In genomic region chr7:129832701-129833227, GRCh38 we compare ENCODE assay signal across 24 cellular contexts.
DNase-seq lines count a peak whose midpoint lies in the region; ATAC-seq, FAIRE-seq and TF ChIP-seq lines count a peak whose summit lies in the region.
"Had no signal": no experiment of that assay in that cellular context is flagged by ENCODE, and none has a peak within 500 bp of the region (broad histone marks: within the 10 kb centered on the region; RNA-seq: fewer than 3 reads in every experiment).

No MANE protein-coding gene starts in this region.

- no peaks in the 10 kb centered on the region for H3K36me3 ChIP-seq in K562 (ENCODE audit: control insufficient read depth, insufficient read depth, low read length)
- H3K36me3 ChIP-seq: prostate gland had no signal

- no peak overlapping the region for H3K4me2 ChIP-seq in K562 (ENCODE audit: insufficient read depth, low read length)
- H3K4me2 ChIP-seq: KMS-11 had no signal

- intact Hi-C loops in K562 (cut with micrococcal nuclease), result loop anchor here (2.0 kb wide), 1 partner anchor 14 kb away; no protein-coding TSS in a partner anchor

- H3K27ac ChIP-seq in K562 (ENCODE audit: extremely low read depth, low read depth, low read length), result no peak overlapping the region
- H3K27ac ChIP-seq: KMS-11, VCaP had no signal

- peaks cover 53% of the 10 kb centered on the region for H3K36me3 Mint-ChIP-seq in HFFc6 (ENCODE audit: low read depth)
- peaks cover 22% of the 10 kb centered on the region for H3K36me3 Mint-ChIP-seq in progenitor cell of endocrine pancreas (ENCODE audit: insufficient read depth)

- H3K4me1 ChIP-seq in K562 (replicated peaks in 1 of 2; ENCODE audit: control insufficient read depth in 2 of 2, insufficient read depth in 2 of 2, low read length in 2 of 2), result peaks cover 9 to 32% of the 10 kb centered on the region in 2 experiments; a peak in 4 of 5 replicates

- no peaks in the 10 kb centered on the region for H4K20me1 ChIP-seq in K562 (replicated peaks; ENCODE audit: control insufficient read depth, insufficient read depth, low read length)

- H3K27ac Mint-ChIP-seq in HFFc6 (peak overlapping the region; percentile 98), progenitor cell of endocrine pancreas (peak overlapping the region; percentile 94)
- H3K27ac Mint-ChIP-seq: CD4-positive, alpha-beta T cell; endodermal cell had no signal

- no peak overlapping the region for H3K4me3 ChIP-seq in K562
- H3K4me3 ChIP-seq: cardiac muscle cell, gastroesophageal sphincter, lung, prostate gland had no signal

- H2AFZ ChIP-seq in K562 (ENCODE audit: low read depth, low read length), result no peak overlapping the region

- H3K27me3 Mint-ChIP-seq in HFFc6 (ENCODE audit: insufficient read depth) (peaks cover 12% of the 10 kb centered on the region), progenitor cell of endocrine pancreas (no peaks in the 10 kb centered on the region)
- H3K27me3 Mint-ChIP-seq: CD4-positive, alpha-beta T cell had no signal

- H3K9ac ChIP-seq in K562 (ENCODE audit: insufficient read depth in 1 of 2, low read depth in 2 of 2, low read length in 2 of 2), result no peak overlapping the region
- H3K9ac ChIP-seq: KMS-11 had no signal

- 79% methylated on average over 3 of the region's 3 CpGs for WGBS in K562 (ENCODE audit: insufficient coverage, low coverage, missing lambda C conversion rate)

- no peaks in the 10 kb centered on the region for H3K27me3 ChIP-seq in K562 (ENCODE audit: control insufficient read depth in 2 of 2, insufficient read depth in 2 of 2, low read length in 2 of 2)
- H3K27me3 ChIP-seq: cardiac muscle cell, gastroesophageal sphincter had no signal

- POLR2A ChIA-PET in K562 (lab: Yijun Ruan, JAX), result no interaction called here

- TF ChIP-seq RAD21 in K562 (CRISPR knock-in tag; conservative IDR thresholded peaks at IDR 0.05 in 1 of 2, IDR thresholded peaks at IDR 0.05 in 1 of 2), result no peak

- FAIRE-seq in A204.1 (lab: Jason Lieb, UNC), result peak; percentile 55
- FAIRE-seq in K562 (lab: Jason Lieb, UNC), result no peak
- FAIRE-seq: urothelium cell line had no signal

- no peaks in the 10 kb centered on the region for H3K9me1 ChIP-seq in K562 (ENCODE audit: control insufficient read depth, insufficient read depth, low read length)

- DNase-seq in HFFc6, result no peak
- no peak for DNase-seq in K562 (ENCODE audit: extremely low read depth in 1 of 4, low spot score in 3 of 4)
- DNase-seq in progenitor cell of endocrine pancreas (ENCODE audit: low spot score, unreplicated experiment), result no peak
- DNase-seq in NCI-H2196 treated with DMSO at 0.1 percent for 48 hours (lab: John Stamatoyannopoulos, UW; ENCODE audit: unreplicated experiment), result no peak
- DNase-seq in occipital lobe (lab: John Stamatoyannopoulos, UW), result no peak
- DNase-seq in SHP77 (lab: John Stamatoyannopoulos, UW), result no peak
- DNase-seq: activated CD4-positive, alpha-beta T cell treated with anti-CD3 and anti-CD28 coated beads for 48 hours; activated naive CD4-positive, alpha-beta T cell treated with Interleukin-2 at 50 U/mL for 16 hours; activated T-cell treated with anti-CD3 and anti-CD28 coated beads, Interleukin-2, amount 50 U/mL, for 48 hours; amniotic stem cell; CD4-positive, alpha-beta T cell; islet precursor cell; NCI-H510A treated with DMSO at 0.1 percent for 48 hours; substantia nigra had no signal

- no peaks in the 10 kb centered on the region for H3K9me3 ChIP-seq in K562 (replicated peaks; ENCODE audit: control insufficient read depth, insufficient read depth, low read depth, low read length)
- H3K9me3 ChIP-seq: gastroesophageal sphincter, prostate gland had no signal

- H3K9me3 Mint-ChIP-seq in HFFc6 (no peaks in the 10 kb centered on the region), progenitor cell of endocrine pancreas (ENCODE audit: low read depth) (no peaks in the 10 kb centered on the region)
- H3K9me3 Mint-ChIP-seq: CD4-positive, alpha-beta T cell; endodermal cell had no signal

- ATAC-seq in K562, result no peak
- ATAC-seq: gastroesophageal sphincter, Panc1 had no signal

- TF ChIP-seq EP300 in K562 (IDR thresholded peaks at IDR 0.05; ENCODE audit: low read length), result no peak

- H3K4me3 Mint-ChIP-seq in HFFc6, result 0 out of 2 replicates have a peak overlapping the region, but pooled peaks have one; percentile 37
- H3K4me3 Mint-ChIP-seq in progenitor cell of endocrine pancreas (ENCODE audit: low read depth), result no peak overlapping the region
- H3K4me3 Mint-ChIP-seq: CD4-positive, alpha-beta T cell; endodermal cell had no signal

- CTCF ChIA-PET in K562 (lab: Yijun Ruan, JAX; ENCODE audit: low intra/inter-chr PET ratio), result no interaction called here

- no peak for TF ChIP-seq POLR2A in K562 (conservative IDR thresholded peaks at IDR 0.05)

- no TSS peak for BruUV-seq in K562 (replicated peaks; lab: Mats Ljungman, UMichigan)

- H3K79me2 ChIP-seq in K562 (ENCODE audit: control insufficient read depth, insufficient read depth, low read length), result no peaks in the 10 kb centered on the region

- no peak for TF ChIP-seq CTCF in HFFc6 (IDR thresholded peaks at IDR 0.05)
- no peak for TF ChIP-seq CTCF in K562 (IDR thresholded peaks at IDR 0.05 in 2 of 3, conservative IDR thresholded peaks at IDR 0.05 in 1 of 3; ENCODE audit: insufficient read depth in 2 of 3, low read depth in 1 of 3, low read length in 3 of 3)
- no peak for TF ChIP-seq CTCF in progenitor cell of endocrine pancreas (IDR thresholded peaks at IDR 0.05; ENCODE audit: unreplicated experiment)

- H3K4me1 Mint-ChIP-seq in HFFc6 (ENCODE audit: low read depth), result peaks cover 55% of the 10 kb centered on the region
- peaks cover 16% of the 10 kb centered on the region for H3K4me1 Mint-ChIP-seq in progenitor cell of endocrine pancreas (ENCODE audit: low read depth)

- in situ Hi-C loops in K562 (cut with MboI), result loop anchor here (5.0 kb wide), 1 partner anchor 180 kb away; no protein-coding TSS in a partner anchor

TF ChIP-seq in K562, 482 proteins besides CTCF, POLR2A, EP300 and RAD21:
- peak; percentile 83 for TF ChIP-seq HMBOX1 (IDR thresholded peaks at IDR 0.05)
- no peak for TF ChIP-seq HBP1 (CRISPR knock-in tag; IDR thresholded peaks at IDR 0.05)
- no peak for TF ChIP-seq FOXJ3 (CRISPR knock-in tag; IDR thresholded peaks at IDR 0.05)
- no peak for TF ChIP-seq THRAP3 (IDR thresholded peaks at IDR 0.05; ENCODE audit: borderline replicate concordance)
- TF ChIP-seq MAFG (tag; conservative IDR thresholded peaks at IDR 0.05), result peak; percentile 74
- peak; percentile 85 for TF ChIP-seq ZNF316 (IDR thresholded peaks at IDR 0.05)
- 0 out of 2 replicates have a peak, but pooled peaks have one; percentile 19 for TF ChIP-seq MAFF (IDR thresholded peaks at IDR 0.05; ENCODE audit: low read length)
- TF ChIP-seq BRF1 (IDR thresholded peaks at IDR 0.05; ENCODE audit: borderline replicate concordance, extremely low read depth, insufficient read length), result peak; percentile 2
- no peak for TF ChIP-seq ZBTB8A (IDR thresholded peaks at IDR 0.05; ENCODE audit: partially characterized antibody)
- TF ChIP-seq TCFL5 (CRISPR knock-in tag; conservative IDR thresholded peaks at IDR 0.05), result no peak
- TF ChIP-seq MAFK (IDR thresholded peaks at IDR 0.05; ENCODE audit: low read length), result peak; percentile 61
- TF ChIP-seq MCM3 (IDR thresholded peaks at IDR 0.05), result no peak
- TF ChIP-seq C11orf30 (IDR thresholded peaks at IDR 0.05; ENCODE audit: low read depth), result peak; percentile 84
